16 cellular contexts compared by ENCODE assay signal in genomic region chr1:232953176-232953524, GRCh38. TPM values are rescaled to one million over a fixed set of nuclear protein-coding genes. Genes with fewer than 3 reads are reported as not detected.
DNase-seq lines count a peak whose midpoint lies in the region; ATAC-seq, FAIRE-seq and TF ChIP-seq lines count a peak whose summit lies in the region.
"Had no signal": no experiment of that assay in that cellular context is flagged by ENCODE, and none has a peak within 500 bp of the region (broad histone marks: within the 10 kb centered on the region; RNA-seq: fewer than 3 reads in every experiment).

No MANE protein-coding gene starts in this region.

- in situ Hi-C loops in IMR-90 (cut with MboI; ENCODE audit: low sequenced_read_pairs) = no loop called here
- in situ Hi-C loops in GM12878 (cut with MboI) = no loop called here

- H3K27me3 Mint-ChIP-seq in activated naive CD4-positive, alpha-beta T cell treated with anti-CD3 and anti-CD28 coated beads, Interleukin-2, amount 50 U/mL, for 24 hours = no peaks in the 10 kb centered on the region
- no peaks in the 10 kb centered on the region for H3K27me3 Mint-ChIP-seq in activated naive CD4-positive, alpha-beta T cell treated with anti-CD3 and anti-CD28 coated beads for 36 hours (ENCODE audit: low read depth)
- peaks cover 4% of the 10 kb centered on the region for H3K27me3 Mint-ChIP-seq in neural progenitor cell (ENCODE audit: insufficient read depth, low read depth)
- no peaks in the 10 kb centered on the region for H3K27me3 Mint-ChIP-seq in naive thymus-derived CD8-positive, alpha-beta T cell
- H3K27me3 Mint-ChIP-seq: activated CD4-positive, alpha-beta memory T cell treated with anti-CD3 and anti-CD28 coated beads, Interleukin-2, amount 10 ng/mL, durations not matched to agents 7 days and 5 days; activated naive CD8-positive, alpha-beta T cell treated with anti-CD3 and anti-CD28 coated beads, Interleukin-2, amount 50 U/mL, for 24 hours; stimulated activated naive CD8-positive, alpha-beta T cell treated with anti-CD3 and anti-CD28 coated beads, Interleukin-15, Interleukin-2, amounts not matched to agents 100 ng/mL and 50 ng/mL, for 24 hours had no signal

- no peak for TF ChIP-seq CTCF in IMR-90 (conservative IDR thresholded peaks at IDR 0.05; ENCODE audit: low read depth, low read length)
- no peak for TF ChIP-seq CTCF in GM12878 (IDR thresholded peaks at IDR 0.05 in 2 of 3, conservative IDR thresholded peaks at IDR 0.05 in 1 of 3; ENCODE audit: control insufficient read depth in 2 of 3, extremely low read depth in 1 of 3, insufficient read depth in 1 of 3, low read depth in 3 of 3, low read length in 3 of 3)
- TF ChIP-seq CTCF in neural progenitor cell (IDR thresholded peaks at IDR 0.05) = no peak

- no peak for DNase-seq in activated naive CD4-positive, alpha-beta T cell treated with anti-CD3 and anti-CD28 coated beads for 36 hours
- DNase-seq in IMR-90 = no peak
- no peak for DNase-seq in GM12878 (ENCODE audit: low read depth, low spot score)
- no peak for DNase-seq in neural progenitor cell (ENCODE audit: low spot score)
- no peak for DNase-seq in naive thymus-derived CD8-positive, alpha-beta T cell
- no peak for DNase-seq in SIG-M5 (lab: John Stamatoyannopoulos, UW)
- DNase-seq: activated naive CD8-positive, alpha-beta T cell treated with anti-CD3 and anti-CD28 coated beads, Interleukin-2, amount 50 U/mL, for 24 hours; left ventricle myocardium superior; uterus had no signal

- RAD21 ChIA-PET in GM12878 (lab: Charles Lee; ENCODE audit: unreplicated experiment) = interaction anchor here (1.0 to 1.2 kb wide), 2 partner anchors 11 to 12 kb away, joined by 3 read pairs; no protein-coding TSS in a partner anchor

- TF ChIP-seq POLR2A in IMR-90 (IDR thresholded peaks at IDR 0.05; ENCODE audit: low read depth, low read length) = no peak
- no peak for TF ChIP-seq POLR2A in GM12878 (IDR thresholded peaks at IDR 0.05; ENCODE audit: low read depth, low read length)

- H3K27ac Mint-ChIP-seq in activated naive CD4-positive, alpha-beta T cell treated with anti-CD3 and anti-CD28 coated beads, Interleukin-2, amount 50 U/mL, for 24 hours = no peak overlapping the region
- H3K27ac Mint-ChIP-seq in activated naive CD4-positive, alpha-beta T cell treated with anti-CD3 and anti-CD28 coated beads for 36 hours = no peak overlapping the region
- H3K27ac Mint-ChIP-seq in neural progenitor cell = no peak overlapping the region
- peak overlapping the region in 1 of 10 donors; percentile 60 for H3K27ac Mint-ChIP-seq in naive thymus-derived CD8-positive, alpha-beta T cell
- H3K27ac Mint-ChIP-seq: activated CD4-positive, alpha-beta memory T cell treated with anti-CD3 and anti-CD28 coated beads, Interleukin-2, amount 10 ng/mL, durations not matched to agents 7 days and 5 days; activated T-cell treated with anti-CD3 and anti-CD28 coated beads, Interleukin-2, amount 50 U/mL, for 72 hours had no signal

- no peak for TF ChIP-seq RAD21 in IMR-90 (IDR thresholded peaks at IDR 0.05; ENCODE audit: low read length)
- TF ChIP-seq RAD21 in GM12878 (IDR thresholded peaks at IDR 0.05; ENCODE audit: insufficient read depth, low read depth, low read length) = no peak

- POLR2A ChIA-PET in IMR-90 (lab: Charles Lee; ENCODE audit: unreplicated experiment) (no interaction called here), GM12878 (lab: Charles Lee) (interaction anchor here (1.2 to 1.5 kb wide), 2 partner anchors 10 to 16 kb away, joined by 3 read pairs; no protein-coding TSS in a partner anchor)
- POLR2A ChIA-PET in naive thymus-derived CD8-positive, alpha-beta T cell (lab: Charles Lee) = no interaction called here

- H3K4me1 Mint-ChIP-seq in activated naive CD4-positive, alpha-beta T cell treated with anti-CD3 and anti-CD28 coated beads, Interleukin-2, amount 50 U/mL, for 24 hours = peaks cover 52% of the 10 kb centered on the region
- H3K4me1 Mint-ChIP-seq in activated naive CD4-positive, alpha-beta T cell treated with anti-CD3 and anti-CD28 coated beads for 36 hours (ENCODE audit: low read depth) = peaks cover 31% of the 10 kb centered on the region
- peaks cover 39% of the 10 kb centered on the region for H3K4me1 Mint-ChIP-seq in neural progenitor cell
- peaks cover 32 to 50% (median 45%) of the 10 kb centered on the region in 4 donors for H3K4me1 Mint-ChIP-seq in naive thymus-derived CD8-positive, alpha-beta T cell

- peaks cover 6% of the 10 kb centered on the region for H3K9me3 Mint-ChIP-seq in activated naive CD4-positive, alpha-beta T cell treated with anti-CD3 and anti-CD28 coated beads, Interleukin-2, amount 50 U/mL, for 24 hours
- peaks cover 3% of the 10 kb centered on the region for H3K9me3 Mint-ChIP-seq in activated naive CD4-positive, alpha-beta T cell treated with anti-CD3 and anti-CD28 coated beads for 36 hours
- peaks cover 4% of the 10 kb centered on the region for H3K9me3 Mint-ChIP-seq in neural progenitor cell
- H3K9me3 Mint-ChIP-seq in naive thymus-derived CD8-positive, alpha-beta T cell = peaks cover 0 to 8% (median 4%) of the 10 kb centered on the region in 9 donors

- peak overlapping the region; percentile 97; the same call in 1 of the 2 replicates for H4K5ac ChIP-seq in IMR-90 (ENCODE audit: low read depth, low read length)

- no peak for TF ChIP-seq EP300 in GM12878 (IDR thresholded peaks at IDR 0.05; ENCODE audit: borderline replicate concordance in 1 of 2, control insufficient read depth in 1 of 2, low read depth in 2 of 2, low read length in 2 of 2)

- dilution Hi-C loops in IMR-90 (cut with HindIII; ENCODE audit: low sequenced_read_pairs, unreplicated experiment) = no loop called here

- no peak overlapping the region for H2BK5ac ChIP-seq in IMR-90 (ENCODE audit: low read depth, low read length, poor library complexity, severe bottlenecking)

- no peaks in the 10 kb centered on the region for H3F3A ChIP-seq in neural progenitor cell (ENCODE audit: low read depth)

- BruUV-seq in IMR-90 (replicated peaks; lab: Mats Ljungman, UMichigan) (no TSS peak), GM12878 (replicated peaks; lab: Mats Ljungman, UMichigan) (no TSS peak)

- no peak overlapping the region for H3K56ac ChIP-seq in IMR-90 (ENCODE audit: extremely low read depth, insufficient read depth, low read length)

- H3K79me1 ChIP-seq in IMR-90 (ENCODE audit: low read depth in 1 of 2, low read length in 2 of 2) = peaks cover 11 to 34% of the 10 kb centered on the region in 2 experiments; a peak in 3 of 4 replicates

- H3K36me3 Mint-ChIP-seq in activated naive CD4-positive, alpha-beta T cell treated with anti-CD3 and anti-CD28 coated beads, Interleukin-2, amount 50 U/mL, for 24 hours = peaks cover 13% of the 10 kb centered on the region
- H3K36me3 Mint-ChIP-seq in activated naive CD4-positive, alpha-beta T cell treated with anti-CD3 and anti-CD28 coated beads for 36 hours (ENCODE audit: low read depth) = peaks cover 21% of the 10 kb centered on the region
- peaks cover 26% of the 10 kb centered on the region for H3K36me3 Mint-ChIP-seq in neural progenitor cell
- peaks cover 20 to 33% (median 30%) of the 10 kb centered on the region in 3 donors for H3K36me3 Mint-ChIP-seq in naive thymus-derived CD8-positive, alpha-beta T cell

- H3K4me1 ChIP-seq in IMR-90 (ENCODE audit: control insufficient read depth, insufficient read depth, low read length) (peaks cover 10% of the 10 kb centered on the region), GM12878 (ENCODE audit: control insufficient read depth, insufficient read depth, low read length) (peaks cover 7% of the 10 kb centered on the region), neural progenitor cell (peaks cover 18% of the 10 kb centered on the region)
- H3K4me1 ChIP-seq: uterus had no signal

- H2AFZ ChIP-seq in IMR-90 (replicated peaks; ENCODE audit: low read length, poor library complexity) (no peak overlapping the region), GM12878 (ENCODE audit: control insufficient read depth, low read depth, low read length) (no peak overlapping the region), neural progenitor cell (replicated peaks) (no peak overlapping the region)

- peaks cover 7% of the 10 kb centered on the region; the same call in 1 of the 2 replicates for H3K9me1 ChIP-seq in IMR-90 (ENCODE audit: insufficient read depth, low read length)

- H3K9me3 ChIP-seq in IMR-90 (ENCODE audit: control insufficient read depth, insufficient read depth, low read length) = peaks cover 1% of the 10 kb centered on the region
- peaks cover 4% of the 10 kb centered on the region; the same call in 2 of the 3 replicates for H3K9me3 ChIP-seq in GM12878 (replicated peaks; ENCODE audit: control insufficient read depth, insufficient read depth, low read length)
- no peaks in the 10 kb centered on the region for H3K9me3 ChIP-seq in neural progenitor cell (ENCODE audit: low read depth)
- H3K9me3 ChIP-seq: uterus had no signal

- peaks cover 5% of the 10 kb centered on the region; the same call in 1 of the 2 replicates for H3K36me3 ChIP-seq in IMR-90 (ENCODE audit: control insufficient read depth, insufficient read depth, low read length)
- peaks cover 0 to 13% of the 10 kb centered on the region in 2 experiments; a peak in 2 of 4 replicates for H3K36me3 ChIP-seq in GM12878 (ENCODE audit: control insufficient read depth in 2 of 2, insufficient read depth in 2 of 2, low read length in 1 of 2)
- peaks cover 15% of the 10 kb centered on the region for H3K36me3 ChIP-seq in neural progenitor cell
- H3K36me3 ChIP-seq: uterus had no signal

- no peak for FAIRE-seq in GM12878 (lab: Jason Lieb, UNC)

- no CpG with 5 or more reads among the region's 1 CpG for WGBS in IMR-90 (ENCODE audit: extremely low coverage in 2 of 2, insufficient read length in 1 of 2), 2 experiments
- WGBS in GM12878 (ENCODE audit: insufficient coverage, insufficient replicate concordance, low lambda C conversion rate, missing lambda C conversion rate) = 96% methylated on average over 1 of the region's 1 CpG

- H2AK9ac ChIP-seq in IMR-90 (replicated peaks; ENCODE audit: low read depth, low read length, poor library complexity) = no peak overlapping the region

- ATAC-seq in IMR-90 (ENCODE audit: low read depth) (no peak), GM12878 (no peak; the same call in 2 of the 3 replicates), HG03460 (IDR thresholded peaks at IDR 0.05; ENCODE audit: unreplicated experiment) (no peak)
- no peak for ATAC-seq in naive thymus-derived CD8-positive, alpha-beta T cell
- ATAC-seq: activated naive CD8-positive, alpha-beta T cell treated with anti-CD3 and anti-CD28 coated beads, Interleukin-2, amount 50 U/mL, for 24 hours; activated T-cell treated with anti-CD3 and anti-CD28 coated beads, Interleukin-2, amount 50 U/mL, for 72 hours had no signal

- 0 out of 2 replicates have a peak overlapping the region, but pooled peaks have one; percentile 14 for H3K14ac ChIP-seq in IMR-90 (replicated peaks; ENCODE audit: low read depth, low read length)

- no peak overlapping the region for H3K23ac ChIP-seq in IMR-90 (ENCODE audit: low read depth, low read length)

- H3K18ac ChIP-seq in IMR-90 (ENCODE audit: low read depth, low read length) = peak overlapping the region; percentile 5

- no peak overlapping the region for H2AK5ac ChIP-seq in IMR-90 (ENCODE audit: low read depth, low read length)

- no peak overlapping the region for H3K9ac ChIP-seq in IMR-90 (ENCODE audit: low read depth, low read length)
- no peak overlapping the region for H3K9ac ChIP-seq in GM12878 (ENCODE audit: control insufficient read depth, insufficient read depth, low read length)
- H3K9ac ChIP-seq in neural progenitor cell = no peak overlapping the region

- H2BK120ac ChIP-seq in IMR-90 (ENCODE audit: low read depth, low read length) = peak overlapping the region; percentile 85; the same call in 1 of the 2 replicates

- no peaks in the 10 kb centered on the region for H4K20me1 ChIP-seq in IMR-90 (ENCODE audit: insufficient read depth, low read length)
- H4K20me1 ChIP-seq in GM12878 (ENCODE audit: control insufficient read depth, insufficient read depth) = no peaks in the 10 kb centered on the region
- peaks cover 3% of the 10 kb centered on the region for H4K20me1 ChIP-seq in neural progenitor cell (ENCODE audit: low read depth)

- peak overlapping the region; percentile 53; the same call in 1 of the 2 replicates for H2BK20ac ChIP-seq in IMR-90 (ENCODE audit: low read depth, low read length)

- intact Hi-C loops in activated naive CD4-positive, alpha-beta T cell treated with anti-CD3 and anti-CD28 coated beads for 36 hours (cut with micrococcal nuclease) = loop anchor here (5.0 kb wide), 2 partner anchors 344 to 1976 kb away; partner anchors contain the start of genes ARV1, PCNX2 and TTC13
- intact Hi-C loops in IMR-90 (cut with micrococcal nuclease) (loop anchor here (5.0 to 10.0 kb wide), 3 partner anchors 101 to 478 kb away; no protein-coding TSS in a partner anchor), GM12878 (cut with micrococcal nuclease; ENCODE audit: unreplicated experiment) (loop anchor here (5.0 to 10.0 kb wide), 2 partner anchors 146 to 318 kb away; partner anchors contain the start of genes MAP10 and SIPA1L2)

- no peak overlapping the region for H3K4ac ChIP-seq in IMR-90 (ENCODE audit: low read depth, low read length)

- H3K4me3 ChIP-seq in IMR-90 (ENCODE audit: insufficient read depth, low read depth, low read length) = no peak overlapping the region
- peak overlapping the region; percentile 26; the same call in 1 of the 2 replicates for H3K4me3 ChIP-seq in GM12878
- H3K4me3 ChIP-seq in neural progenitor cell = no peak overlapping the region
- H3K4me3 ChIP-seq: cardiac muscle cell, esophagus muscularis mucosa, uterus had no signal

- H3K4me2 ChIP-seq in IMR-90 (ENCODE audit: low read depth, low read length) (no peak overlapping the region), GM12878 (ENCODE audit: control insufficient read depth, insufficient read depth) (peak overlapping the region; percentile 7; the same call in 1 of the 2 replicates), neural progenitor cell (peak overlapping the region; percentile 90)

- peak overlapping the region; percentile 96 for H3K4me3 Mint-ChIP-seq in activated naive CD4-positive, alpha-beta T cell treated with anti-CD3 and anti-CD28 coated beads, Interleukin-2, amount 50 U/mL, for 24 hours
- H3K4me3 Mint-ChIP-seq in activated naive CD4-positive, alpha-beta T cell treated with anti-CD3 and anti-CD28 coated beads for 36 hours = no peak overlapping the region
- H3K4me3 Mint-ChIP-seq in neural progenitor cell = peak overlapping the region; percentile 4
- peak overlapping the region in 5 of 10 donors; percentile 60 to 96 (median 79) for H3K4me3 Mint-ChIP-seq in naive thymus-derived CD8-positive, alpha-beta T cell
- H3K4me3 Mint-ChIP-seq: activated CD4-positive, alpha-beta memory T cell treated with anti-CD3 and anti-CD28 coated beads, Interleukin-2, amount 10 ng/mL, durations not matched to agents 7 days and 5 days had no signal

- H3K79me2 ChIP-seq in GM12878 (ENCODE audit: control insufficient read depth, insufficient read depth, low read length) (peaks cover 14% of the 10 kb centered on the region), neural progenitor cell (ENCODE audit: low read depth) (peaks cover 65% of the 10 kb centered on the region)

- H2BK15ac ChIP-seq in IMR-90 (ENCODE audit: low read depth, low read length) = no peak overlapping the region; the same call in 2 of the 3 replicates

- H3K27me3 ChIP-seq in IMR-90 (ENCODE audit: control insufficient read depth, insufficient read depth, low read length) (no peaks in the 10 kb centered on the region), GM12878 (replicated peaks in 1 of 2; ENCODE audit: control insufficient read depth in 2 of 2, insufficient read depth in 2 of 2, low read length in 1 of 2) (no peaks in the 10 kb centered on the region), neural progenitor cell (no peaks in the 10 kb centered on the region)
- H3K27me3 ChIP-seq: cardiac muscle cell, esophagus muscularis mucosa, uterus had no signal

- no peak overlapping the region for H4K91ac ChIP-seq in IMR-90 (ENCODE audit: insufficient read depth, low read depth, low read length)

- H4K8ac ChIP-seq in IMR-90 (ENCODE audit: low read depth in 2 of 2, low read length in 2 of 2) = peak overlapping the region; percentile 52 to 80; a peak in 1 of 4 replicates

- H3K27ac ChIP-seq in IMR-90 (ENCODE audit: insufficient read depth, low read length) = peak overlapping the region; percentile 69; the same call in 1 of the 2 replicates
- no peak overlapping the region; the same call in 1 of the 2 replicates for H3K27ac ChIP-seq in GM12878 (ENCODE audit: control insufficient read depth, insufficient read depth)
- H3K27ac ChIP-seq in neural progenitor cell = no peak overlapping the region
- H3K27ac ChIP-seq: cardiac muscle cell, esophagus muscularis mucosa, uterus had no signal

- CTCF ChIA-PET in activated naive CD4-positive, alpha-beta T cell treated with anti-CD3 and anti-CD28 coated beads for 36 hours (lab: Charles Lee) = interaction anchor here (0.7 to 1.5 kb wide), 4 partner anchors 11 to 326 kb away, joined by 3 to 4 read pairs (median 4); no protein-coding TSS in a partner anchor
- CTCF ChIA-PET in IMR-90 (lab: Yijun Ruan, JAX) (interaction anchor here (1.0 to 1.3 kb wide), 2 partner anchors 10 to 19 kb away, joined by 3 read pairs; no protein-coding TSS in a partner anchor), GM12878 (lab: Yijun Ruan, JAX) (interaction anchor here (0.6 to 2.8 kb wide), 7 partner anchors 10 to 396 kb away, joined by 3 to 20 read pairs (median 3); partner anchors contain the start of gene PCNX2)

- SMC1A ChIA-PET in GM12878 (lab: Charles Lee; ENCODE audit: uncharacterized antibody, unreplicated experiment) = interaction anchor here (0.9 to 2.2 kb wide), 2 partner anchors 10 to 145 kb away, joined by 3 to 6 read pairs; no protein-coding TSS in a partner anchor

RNA-seq across cellular contexts. Expression of gene NTPCR, which starts 2.7 kb away (rescaled TPM):
- total RNA-seq in activated naive CD4-positive, alpha-beta T cell treated with anti-CD3 and anti-CD28 coated beads for 36 hours = 10 to 100 TPM; 53.1 TPM
- 13.3 and 16.4 TPM in 2 replicates for total RNA-seq in IMR-90 (2012; rRNA removed)
- polyA plus RNA-seq in IMR-90 (2012; rRNA removed) = 16.0 and 16.5 TPM in 2 replicates
- 8.1 and 9.4 TPM in 2 replicates for polyA plus RNA-seq in IMR-90 (2012; cell fraction: cytosol; rRNA removed)
- 6.3 and 12.4 TPM in 2 replicates for polyA plus RNA-seq in IMR-90 (2012; cell fraction: nucleus; rRNA removed; ENCODE audit: low replicate concordance)
- total RNA-seq in GM12878 (2013; cell fraction: nucleolus; rRNA removed) = 49.6 and 50.4 TPM in 2 replicates
- 25.4 and 36.3 TPM in 2 replicates for total RNA-seq in GM12878 (2014; rRNA removed)
- 30.6 and 31.5 TPM in 2 replicates for total RNA-seq in GM12878 (2014; rRNA removed; fragmentation: Illumina TruSeq; extraction: Trizol)
- 48.3 and 50.2 TPM in 2 replicates for total RNA-seq in GM12878 (2021)
- polyA plus RNA-seq in GM12878 (2011; ENCODE audit: low read depth) = 24.9 TPM
- polyA plus RNA-seq in GM12878 (2011; rRNA removed) = 64.8 and 74.6 TPM in 2 replicates
- 31.9 and 37.5 TPM in 2 replicates for polyA plus RNA-seq in GM12878 (2011; cell fraction: cytosol; rRNA removed)
- 34.9 and 48.4 TPM in 2 replicates for polyA plus RNA-seq in GM12878 (2011; cell fraction: nucleus; rRNA removed)
- polyA plus RNA-seq in GM12878 (2012) = 36.6 and 47.7 TPM in 2 replicates
- polyA plus RNA-seq in GM12878 (2014; fragmentation: Illumina TruSeq; extraction: Trizol) = 46.8 and 50.6 TPM in 2 replicates
- polyA plus RNA-seq in GM12878 (2014; fragmentation: Nextera tagmentation; extraction: Ambion mirVana) = 10 to 100 TPM; 77.4 to 84.4 TPM
- 29.6 and 31.2 TPM in 2 replicates for polyA plus RNA-seq in GM12878 (2014; rRNA removed)
- 100 to 1,000 TPM; 102 to 109 TPM for polyA plus RNA-seq in GM12878 (2016; fragmentation: Nextera tagmentation; extraction: Ambion mirVana)
- polyA minus RNA-seq in GM12878 (2011; rRNA and poly(A)+ RNA removed) = 26.6 and 28.2 TPM in 2 replicates
- 13.4 and 19.0 TPM in 2 replicates for polyA minus RNA-seq in GM12878 (2011; cell fraction: cytosol; rRNA and poly(A)+ RNA removed)
- polyA minus RNA-seq in GM12878 (2011; cell fraction: nucleus; rRNA and poly(A)+ RNA removed) = 27.7 and 40.9 TPM in 2 replicates
- 59.4 and 65.7 TPM in 2 replicates for total RNA-seq in neural progenitor cell (ENCODE audit: low replicate concordance)
- total RNA-seq in naive thymus-derived CD8-positive, alpha-beta T cell = 10 to 100 TPM; 15.1 to 16.6 TPM
- 10 to 100 TPM; 29.5 to 91.1 (median 37.6) TPM for polyA plus RNA-seq in naive thymus-derived CD8-positive, alpha-beta T cell
